22 cellular contexts compared by ENCODE assay signal in the genomic region with DNA sequence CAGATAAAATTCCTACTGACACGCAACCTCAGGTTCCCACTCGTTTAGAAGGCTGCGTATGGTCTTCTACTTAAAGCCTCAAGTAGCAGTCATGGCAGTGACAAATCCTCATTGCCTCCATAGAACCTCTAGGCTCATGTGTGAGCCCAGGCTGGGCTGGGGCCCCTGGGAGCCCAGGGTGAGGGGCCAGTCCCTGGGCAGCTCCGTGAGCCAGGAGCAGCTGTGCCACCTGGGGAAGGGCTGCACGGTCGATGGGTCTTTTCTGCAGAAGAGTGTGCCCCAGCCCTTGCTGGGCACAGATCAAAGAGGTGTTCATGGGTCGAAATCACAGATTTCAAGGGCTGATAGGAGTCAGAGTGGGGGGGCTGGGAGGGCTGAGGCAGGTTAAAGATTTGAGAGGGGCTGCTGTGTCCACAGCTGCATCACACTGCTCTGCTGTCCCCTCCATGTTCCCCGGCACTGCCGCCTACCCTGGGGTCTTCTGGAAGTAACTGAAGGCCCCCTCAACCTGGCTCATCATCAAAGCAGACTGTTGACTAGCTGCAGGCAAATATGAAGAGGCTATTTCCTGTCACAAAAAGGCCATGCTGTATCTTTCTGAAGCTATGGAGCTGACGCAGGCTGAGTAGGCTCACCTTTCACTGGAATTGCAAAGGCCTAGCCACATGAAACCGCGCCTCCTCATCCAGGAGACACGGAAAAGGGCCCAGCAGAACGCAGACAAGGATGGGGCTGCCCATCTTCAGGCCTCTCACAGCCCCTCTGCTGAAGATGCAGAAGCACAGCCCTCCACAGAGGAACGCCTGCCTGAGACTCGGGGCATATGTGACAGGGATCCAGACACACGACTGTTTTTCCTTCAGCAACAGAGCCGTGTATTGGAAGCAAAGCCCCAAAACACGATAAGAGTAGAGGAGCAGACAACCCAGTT. TPM values are rescaled to one million over a fixed set of nuclear protein-coding genes. Genes with fewer than 3 reads are reported as not detected.
A peak's percentile ranks its signal among the peaks of the same experiment; 100 is the strongest.
DNase-seq lines count a peak whose midpoint lies in the region; ATAC-seq and TF ChIP-seq lines count a peak whose summit lies in the region.
"Had no signal": no experiment of that assay in that cellular context is flagged by ENCODE, and none has a peak within 500 bp of the region (broad histone marks: within the 10 kb centered on the region; RNA-seq: fewer than 3 reads in every experiment).

No MANE protein-coding gene starts in this region.

- POLR2A ChIA-PET in CD4-positive, alpha-beta T cell (lab: Charles Lee), result no interaction called here
- POLR2A ChIA-PET in OCI-LY7 (lab: Charles Lee), result no interaction called here

- BruUV-seq in OCI-LY7 (replicated peaks; lab: Mats Ljungman, UMichigan), result no TSS peak

- H3K27ac Mint-ChIP-seq in CD4-positive, alpha-beta T cell, result no peak overlapping the region
- H3K27ac Mint-ChIP-seq: activated CD8-positive, alpha-beta memory T cell treated with anti-CD3 and anti-CD28 coated beads, Interleukin-2, amount 10 ng/mL, durations not matched to agents 7 days and 5 days; activated T-helper 17 cell treated with anti-CD3 and anti-CD28 coated beads, Interleukin-2, amount 50 U/mL, for 72 hours; B cell had no signal

- no peak overlapping the region for H2AFZ ChIP-seq in OCI-LY7 (ENCODE audit: low read length)

- H3K4me1 Mint-ChIP-seq in CD4-positive, alpha-beta T cell (ENCODE audit: low read depth), result no peaks in the 10 kb centered on the region
- H3K4me1 Mint-ChIP-seq: activated CD8-positive, alpha-beta memory T cell treated with anti-CD3 and anti-CD28 coated beads, Interleukin-2, amount 10 ng/mL, durations not matched to agents 7 days and 5 days; B cell had no signal

- ATAC-seq in activated CD4-positive, CD25-positive, alpha-beta regulatory T cell treated with anti-CD3 and anti-CD28 coated beads, Interleukin-2, amount 50 U/mL, for 24 hours, result no peak
- ATAC-seq in CD4-positive, alpha-beta T cell (ENCODE audit: poor library complexity), result no peak
- ATAC-seq in lower lobe of right lung, result no peak
- ATAC-seq: A549; activated CD8-positive, alpha-beta memory T cell treated with anti-CD3 and anti-CD28 coated beads, Interleukin-2, amount 10 ng/mL, durations not matched to agents 7 days and 5 days; activated T-helper 17 cell treated with anti-CD3 and anti-CD28 coated beads, Interleukin-2, amount 50 U/mL, for 72 hours had no signal

- H3K36me3 ChIP-seq in lower lobe of right lung, result no peaks in the 10 kb centered on the region
- no peaks in the 10 kb centered on the region for H3K36me3 ChIP-seq in OCI-LY7 (ENCODE audit: insufficient read depth, low read length)
- H3K36me3 ChIP-seq: upper lobe of left lung had no signal

- H3K4me3 Mint-ChIP-seq in CD4-positive, alpha-beta T cell, result peak overlapping the region; percentile 9
- H3K4me3 Mint-ChIP-seq: activated CD8-positive, alpha-beta memory T cell treated with anti-CD3 and anti-CD28 coated beads, Interleukin-2, amount 10 ng/mL, durations not matched to agents 7 days and 5 days; activated T-helper 17 cell treated with anti-CD3 and anti-CD28 coated beads, Interleukin-2, amount 50 U/mL, for 72 hours; B cell had no signal

- no peaks in the 10 kb centered on the region for H3K9me3 ChIP-seq in CD4-positive, alpha-beta T cell (ENCODE audit: control insufficient read depth, low read length)
- H3K9me3 ChIP-seq in lower lobe of right lung (no peaks in the 10 kb centered on the region), OCI-LY7 (ENCODE audit: low read length) (no peaks in the 10 kb centered on the region)
- H3K9me3 ChIP-seq: A549, upper lobe of left lung had no signal

- H3K27me3 ChIP-seq in CD4-positive, alpha-beta T cell (ENCODE audit: control insufficient read depth, insufficient read depth, low read length), result no peaks in the 10 kb centered on the region
- no peaks in the 10 kb centered on the region for H3K27me3 ChIP-seq in lower lobe of right lung (ENCODE audit: low read depth)
- H3K27me3 ChIP-seq: upper lobe of left lung had no signal

- H3K27ac ChIP-seq in CD4-positive, alpha-beta T cell (ENCODE audit: low read depth, low read length), result no peak overlapping the region
- H3K27ac ChIP-seq in lower lobe of right lung (no peak overlapping the region), OCI-LY7 (ENCODE audit: low read depth, low read length, poor library complexity, severe bottlenecking) (no peak overlapping the region)
- H3K27ac ChIP-seq: A549, upper lobe of left lung had no signal

- H4K20me1 ChIP-seq in OCI-LY7 (ENCODE audit: insufficient read depth, low read length), result no peaks in the 10 kb centered on the region

- peak; percentile 16 for DNase-seq in activated CD4-positive, CD25-positive, alpha-beta regulatory T cell treated with anti-CD3 and anti-CD28 coated beads, Interleukin-2, amount 50 U/mL, for 72 hours
- DNase-seq in CD4-positive, alpha-beta T cell, result no peak
- peak; percentile 95 for DNase-seq in NCI-H510A treated with DMSO at 0.1 percent for 48 hours (lab: John Stamatoyannopoulos, UW)
- peak; percentile 26 for DNase-seq in lower lobe of right lung
- no peak for DNase-seq in COLO668 (lab: John Stamatoyannopoulos, UW; ENCODE audit: unreplicated experiment)
- DNase-seq in KG1 (lab: John Stamatoyannopoulos, UW), result no peak
- no peak for DNase-seq in OCI-LY7 (ENCODE audit: low spot score)
- DNase-seq: activated CD8-positive, alpha-beta memory T cell treated with anti-CD3 and anti-CD28 coated beads, Interleukin-2, amount 10 ng/mL, durations not matched to agents 7 days and 5 days; amygdala; GOT3; mesenchymal stem cell; MV-4-11; NCI-H187 treated with DMSO at 0.1 percent for 48 hours; NCI-H526; retina; upper lobe of left lung had no signal

- intact Hi-C loops in CD4-positive, alpha-beta T cell (cut with DNase I, micrococcal nuclease), result no loop called here
- intact Hi-C loops in lower lobe of right lung (cut with DNase I), result no loop called here
- intact Hi-C loops in OCI-LY7 (cut with micrococcal nuclease; ENCODE audit: unreplicated experiment), result no loop called here

- no peak overlapping the region for H3K4me3 ChIP-seq in lower lobe of right lung
- no peak overlapping the region for H3K4me3 ChIP-seq in OCI-LY7 (ENCODE audit: low read depth, low read length, poor library complexity, severe bottlenecking)
- H3K4me3 ChIP-seq: A549, upper lobe of left lung had no signal

- no peaks in the 10 kb centered on the region for H3K9me2 ChIP-seq in OCI-LY7 (ENCODE audit: insufficient read depth, low read length)

- H3K4me2 ChIP-seq in OCI-LY7 (ENCODE audit: low read length), result no peak overlapping the region
- H3K4me2 ChIP-seq: A549 had no signal

- H3K9me3 Mint-ChIP-seq in CD4-positive, alpha-beta T cell, result no peaks in the 10 kb centered on the region
- H3K9me3 Mint-ChIP-seq: activated T-helper 17 cell treated with anti-CD3 and anti-CD28 coated beads, Interleukin-2, amount 50 U/mL, for 72 hours had no signal

- H3K36me3 Mint-ChIP-seq in CD4-positive, alpha-beta T cell (ENCODE audit: low read depth), result peaks cover 6% of the 10 kb centered on the region
- H3K36me3 Mint-ChIP-seq: activated CD8-positive, alpha-beta memory T cell treated with anti-CD3 and anti-CD28 coated beads, Interleukin-2, amount 10 ng/mL, durations not matched to agents 7 days and 5 days had no signal

- no peak for TF ChIP-seq CTCF in CD4-positive, alpha-beta T cell (IDR thresholded peaks at IDR 0.05)
- TF ChIP-seq CTCF in lower lobe of right lung (IDR thresholded peaks at IDR 0.05), result no peak
- TF ChIP-seq CTCF in OCI-LY7 (conservative IDR thresholded peaks at IDR 0.05; ENCODE audit: low read length), result no peak

- H3K4me1 ChIP-seq in lower lobe of right lung, result no peaks in the 10 kb centered on the region
- H3K4me1 ChIP-seq in OCI-LY7 (ENCODE audit: insufficient read depth, low read length, poor library complexity, severe bottlenecking), result no peaks in the 10 kb centered on the region
- H3K4me1 ChIP-seq: A549, upper lobe of left lung had no signal

- H3K27me3 Mint-ChIP-seq in CD4-positive, alpha-beta T cell, result no peaks in the 10 kb centered on the region
- H3K27me3 Mint-ChIP-seq: activated T-helper 17 cell treated with anti-CD3 and anti-CD28 coated beads, Interleukin-2, amount 50 U/mL, for 72 hours; B cell had no signal

- H3K79me2 ChIP-seq in OCI-LY7 (ENCODE audit: insufficient read depth, low read depth, low read length), result no peaks in the 10 kb centered on the region

- CTCF ChIA-PET in CD4-positive, alpha-beta T cell (lab: Charles Lee), result no interaction called here
- CTCF ChIA-PET in OCI-LY7 (lab: Charles Lee; ENCODE audit: unreplicated experiment), result no interaction called here

RNA-seq across cellular contexts. Expression of a gene that starts 35.7 kb away (rescaled TPM):
- not detected for total RNA-seq in CD4-positive, alpha-beta T cell
- total RNA-seq in lower lobe of right lung, result 6.0 TPM
- not detected in 2 replicates for total RNA-seq in OCI-LY7 (2014; rRNA removed; shearing (Covaris generic))
- total RNA-seq in OCI-LY7 (2022), result not detected in 2 replicates
- total RNA-seq: activated CD8-positive, alpha-beta memory T cell treated with anti-CD3 and anti-CD28 coated beads, Interleukin-2, amount 10 ng/mL, durations not matched to agents 7 days and 5 days; B cell; kidney epithelial cell; osteoblast had no signal

Comparison
In these comparisons a context has a peak if more than half of its experiments do, and no peak if none do; other contexts are left out.
1. DNase-seq: peak in activated CD4-positive, CD25-positive, alpha-beta regulatory T cell treated with anti-CD3 and anti-CD28 coated beads, Interleukin-2, amount 50 U/mL, for 72 hours (single experiment), NCI-H510A treated with DMSO at 0.1 percent for 48 hours (single experiment) and lower lobe of right lung (single experiment); none in CD4-positive, alpha-beta T cell (0 of 10), COLO668 (single experiment), KG1 (single experiment) and OCI-LY7 (single experiment).